ENCODE assay signal across 17 cellular contexts in genomic region chr13:84951128-84951527, GRCh38.
DNase-seq lines count a peak whose midpoint lies in the region; ATAC-seq and TF ChIP-seq lines count a peak whose summit lies in the region.
"Had no signal": no experiment of that assay in that cellular context is flagged by ENCODE, and none has a peak within 500 bp of the region (broad histone marks: within the 10 kb centered on the region; RNA-seq: fewer than 3 reads in every experiment).

No MANE protein-coding gene starts in this region.

- ATAC-seq in foreskin keratinocyte, result peak; percentile 98
- no peak for ATAC-seq in GM19467 (IDR thresholded peaks at IDR 0.05; ENCODE audit: unreplicated experiment)
- no peak for ATAC-seq in activated T-cell treated with anti-CD3 and anti-CD28 coated beads, Interleukin-2, amount 50 U/mL, for 4 hours
- ATAC-seq: GM23338 had no signal

- H3K36me3 Mint-ChIP-seq in activated T-cell treated with anti-CD3 and anti-CD28 coated beads, Interleukin-2, amount 50 U/mL, for 4 hours (ENCODE audit: insufficient read depth), result no peaks in the 10 kb centered on the region
- H3K36me3 Mint-ChIP-seq: CD8-positive, alpha-beta memory T cell had no signal

- no peaks in the 10 kb centered on the region for H3K4me1 ChIP-seq in mammary epithelial cell (ENCODE audit: insufficient read depth, low read length)
- H3K4me1 ChIP-seq in foreskin keratinocyte, result no peaks in the 10 kb centered on the region
- H3K4me1 ChIP-seq: BLaER1 had no signal

- intact Hi-C loops in mammary epithelial cell (cut with micrococcal nuclease), result no loop called here

- no peak overlapping the region for H3K27ac ChIP-seq in mammary epithelial cell (ENCODE audit: insufficient read depth, low read depth, low read length)
- H3K27ac ChIP-seq in foreskin keratinocyte, result peak overlapping the region; percentile 73
- H3K27ac ChIP-seq: 22Rv1, BLaER1 had no signal

- H3K27me3 ChIP-seq in mammary epithelial cell (ENCODE audit: insufficient read depth, low read length), result no peaks in the 10 kb centered on the region
- H3K27me3 ChIP-seq in foreskin keratinocyte, result no peaks in the 10 kb centered on the region
- H3K27me3 ChIP-seq: BLaER1 had no signal

- H3K9me3 ChIP-seq in mammary epithelial cell (replicated peaks; ENCODE audit: insufficient read depth, low read length), result no peaks in the 10 kb centered on the region
- H3K9me3 ChIP-seq: BLaER1 had no signal

- no peak overlapping the region for H2AFZ ChIP-seq in mammary epithelial cell (ENCODE audit: low read depth, low read length)
- H2AFZ ChIP-seq: GM23338 had no signal

- H3K4me2 ChIP-seq in mammary epithelial cell (ENCODE audit: insufficient read depth, low read depth, low read length), result no peak overlapping the region
- H3K4me2 ChIP-seq: BLaER1, GM23338 had no signal

- no peak overlapping the region for H3K4me3 ChIP-seq in mammary epithelial cell (replicated peaks in 1 of 3; ENCODE audit: insufficient read depth in 1 of 3, low read depth in 2 of 3, low read length in 3 of 3)
- H3K4me3 ChIP-seq: BLaER1, GM23338 had no signal

- 87% methylated on average over 1 of the region's 1 CpG for WGBS in mammary epithelial cell (ENCODE audit: low coverage, missing lambda C conversion rate)

- dilution Hi-C loops in mammary epithelial cell (cut with HindIII; ENCODE audit: low sequenced_read_pairs), result no loop called here

- no TSS peak for BruUV-seq in mammary epithelial cell (replicated peaks; lab: Mats Ljungman, UMichigan)

- H3K79me2 ChIP-seq in mammary epithelial cell (ENCODE audit: insufficient read depth, low read length), result no peaks in the 10 kb centered on the region

- no peaks in the 10 kb centered on the region for H3K36me3 ChIP-seq in mammary epithelial cell (ENCODE audit: insufficient read depth, low read length)
- H3K36me3 ChIP-seq: BLaER1 had no signal

- H3K4me1 Mint-ChIP-seq in activated T-cell treated with anti-CD3 and anti-CD28 coated beads, Interleukin-2, amount 50 U/mL, for 4 hours (ENCODE audit: low read depth), result no peaks in the 10 kb centered on the region
- H3K4me1 Mint-ChIP-seq: CD8-positive, alpha-beta memory T cell; GM23338; H9 had no signal

- H3K9ac ChIP-seq in mammary epithelial cell (ENCODE audit: insufficient read depth, low read length), result no peak overlapping the region
- H3K9ac ChIP-seq: BLaER1 had no signal

- CTCF ChIA-PET in mammary epithelial cell (lab: Charles Lee; ENCODE audit: low non-redundant PET), result interaction anchor here (0.6 kb wide), 1 partner anchor 402 kb away, joined by 4 read pairs; no protein-coding TSS in a partner anchor

- no peaks in the 10 kb centered on the region for H3K27me3 Mint-ChIP-seq in activated T-cell treated with anti-CD3 and anti-CD28 coated beads, Interleukin-2, amount 50 U/mL, for 4 hours (ENCODE audit: low read depth)

- DNase-seq in DMS53 (lab: John Stamatoyannopoulos, UW) (peak; percentile 0), DMS53 treated with DMSO at 0.1 percent for 48 hours (lab: John Stamatoyannopoulos, UW; ENCODE audit: unreplicated experiment) (no peak), NCI-H226 (peak; percentile 3), mammary epithelial cell (peak; percentile 82), foreskin keratinocyte (peak; percentile 61 to 81), DMS153 treated with DMSO at 0.1 percent for 48 hours (lab: John Stamatoyannopoulos, UW; ENCODE audit: unreplicated experiment) (no peak)
- no peak for DNase-seq in activated T-cell treated with anti-CD3 and anti-CD28 coated beads, Interleukin-2, amount 50 U/mL, for 4 hours
- DNase-seq: Calu3; CD8-positive, alpha-beta memory T cell; DMS 273 treated with DMSO at 0.1 percent for 48 hours; DND-41; GF-D8; H9 had no signal

- H3K4me3 Mint-ChIP-seq in activated T-cell treated with anti-CD3 and anti-CD28 coated beads, Interleukin-2, amount 50 U/mL, for 4 hours, result no peak overlapping the region
- H3K4me3 Mint-ChIP-seq: CD8-positive, alpha-beta memory T cell; GM23338; H9 had no signal

- no peaks in the 10 kb centered on the region for H4K20me1 ChIP-seq in mammary epithelial cell (ENCODE audit: insufficient read depth, low read length)
- H4K20me1 ChIP-seq: BLaER1 had no signal

- H3K9me3 Mint-ChIP-seq in activated T-cell treated with anti-CD3 and anti-CD28 coated beads, Interleukin-2, amount 50 U/mL, for 4 hours, result peaks cover 4% of the 10 kb centered on the region

- in situ Hi-C loops in mammary epithelial cell (cut with MboI; ENCODE audit: low sequenced_read_pairs in 2 of 2), result no loop called here

- TF ChIP-seq CTCF in mammary epithelial cell (conservative IDR thresholded peaks at IDR 0.05 in 1 of 2, IDR thresholded peaks at IDR 0.05 in 1 of 2; ENCODE audit: extremely low read depth in 1 of 2, insufficient read depth in 1 of 2, low read depth in 1 of 2, low read length in 2 of 2) (peak; percentile 18 to 52), foreskin keratinocyte (conservative IDR thresholded peaks at IDR 0.05) (peak; percentile 71)

Comparison
In these comparisons a context has a peak if more than half of its experiments do, and no peak if none do; other contexts are left out.
1. DNase-seq: peak in DMS53 (single experiment), NCI-H226 (single experiment), mammary epithelial cell (single experiment) and foreskin keratinocyte (2 of 2); none in DMS53 treated with DMSO at 0.1 percent for 48 hours (single experiment), DMS153 treated with DMSO at 0.1 percent for 48 hours (single experiment) and activated T-cell treated with anti-CD3 and anti-CD28 coated beads, Interleukin-2, amount 50 U/mL, for 4 hours (single experiment).